Comparison of ENCODE assay signal across 8 cellular contexts in the genomic region with DNA sequence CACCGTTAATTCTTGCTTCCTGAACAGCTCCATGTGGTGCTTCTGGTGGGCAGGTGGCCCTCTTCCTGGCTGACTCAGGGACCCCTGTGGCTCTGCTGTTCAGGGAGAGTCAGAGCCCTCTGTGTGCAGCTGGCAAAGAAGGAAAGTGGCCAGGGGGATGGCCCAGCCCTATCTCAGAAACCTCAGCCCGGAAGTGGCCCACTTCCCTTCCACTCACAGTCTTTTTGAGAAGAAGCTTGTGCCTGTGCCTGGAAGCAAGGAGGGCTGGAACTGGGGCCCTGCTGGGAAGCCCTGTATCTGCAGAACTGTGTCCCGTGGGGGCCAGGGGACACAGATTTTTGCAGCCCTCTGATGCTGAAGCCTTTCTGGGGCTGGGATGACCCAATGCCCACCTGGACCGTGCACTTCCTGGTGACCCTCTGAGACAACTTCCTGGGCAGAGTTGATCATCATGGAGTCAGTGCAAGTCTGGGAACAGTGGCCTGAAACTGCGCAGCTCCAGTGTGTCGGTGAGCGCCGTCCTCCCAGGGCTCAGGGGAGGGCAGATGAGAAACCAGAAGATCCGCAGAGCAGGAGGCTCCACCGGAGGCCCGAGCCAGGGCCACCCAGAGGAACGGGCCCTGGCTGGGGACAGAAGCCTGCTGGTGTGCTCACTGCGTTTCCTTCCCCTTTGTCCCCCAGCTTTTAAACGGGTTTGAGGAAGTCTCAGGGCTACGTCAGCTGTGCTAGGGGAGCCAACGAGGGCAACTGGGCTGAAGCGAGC.
A peak's percentile ranks its signal among the peaks of the same experiment; 100 is the strongest.
DNase-seq lines count a peak whose midpoint lies in the region; ATAC-seq lines count a peak whose summit lies in the region.

No MANE protein-coding gene starts in this region.

- peak overlapping the region; percentile 73 to 93 (median 86) for H3K4me3 Mint-ChIP-seq in IgD-negative memory B cell

- H3K27me3 Mint-ChIP-seq in IgD-negative memory B cell: no peaks in the 10 kb centered on the region

- DNase-seq in C1 segment of cervical spinal cord (lab: John Stamatoyannopoulos, UW): peak in 8 of 14 donors; percentile 4 to 51 (median 28)
- peak; percentile 11 to 61 for DNase-seq in activated naive CD4-positive, alpha-beta T cell treated with anti-CD3 and anti-CD28 coated beads, Interleukin-2, amount 50 U/mL, for 72 hours (ENCODE audit: low spot score in 2 of 2)
- peak; percentile 32 for DNase-seq in mucosa of gallbladder (ENCODE audit: low spot score)
- no peak for DNase-seq in activated CD4-positive, CD25-positive, alpha-beta regulatory T cell treated with anti-CD3 and anti-CD28 coated beads, Interleukin-2, amount 50 U/mL, for 72 hours
- no peak for DNase-seq in NCI-H774 (lab: John Stamatoyannopoulos, UW)

- H3K4me1 Mint-ChIP-seq in IgD-negative memory B cell: peaks cover 7 to 12% (median 9%) of the 10 kb centered on the region in 3 donors

- H3K27ac Mint-ChIP-seq in IgD-negative memory B cell: peak overlapping the region; percentile 28 to 96 (median 86)
- H3K27ac Mint-ChIP-seq in activated naive CD4-positive, alpha-beta T cell treated with anti-CD3 and anti-CD28 coated beads, Interleukin-2, amount 50 U/mL, for 72 hours: peak overlapping the region; percentile 80 to 93

- H3K9me3 Mint-ChIP-seq in IgD-negative memory B cell: peaks cover 0 to 2% (median 0%) of the 10 kb centered on the region in 3 donors
- no peaks in the 10 kb centered on the region for H3K9me3 Mint-ChIP-seq in activated naive CD4-positive, alpha-beta T cell treated with anti-CD3 and anti-CD28 coated beads, Interleukin-2, amount 50 U/mL, for 72 hours

- peaks cover 2% of the 10 kb centered on the region for H3K36me3 Mint-ChIP-seq in IgD-negative memory B cell
- no peaks in the 10 kb centered on the region for H3K36me3 Mint-ChIP-seq in activated naive CD4-positive, alpha-beta T cell treated with anti-CD3 and anti-CD28 coated beads, Interleukin-2, amount 50 U/mL, for 72 hours

- ATAC-seq in activated naive CD4-positive, alpha-beta T cell treated with anti-CD3 and anti-CD28 coated beads, Interleukin-2, amount 50 U/mL, for 72 hours: peak; percentile 49 to 86
- ATAC-seq in HG02759 (IDR thresholded peaks at IDR 0.05; ENCODE audit: unreplicated experiment) (no peak), HG02981 (IDR thresholded peaks at IDR 0.05; ENCODE audit: unreplicated experiment) (no peak)

Comparison
In these comparisons a context has a peak if more than half of its experiments do, and no peak if none do; other contexts are left out.
1. DNase-seq: peak in C1 segment of cervical spinal cord (8 of 14), activated naive CD4-positive, alpha-beta T cell treated with anti-CD3 and anti-CD28 coated beads, Interleukin-2, amount 50 U/mL, for 72 hours (2 of 2) and mucosa of gallbladder (single experiment); none in activated CD4-positive, CD25-positive, alpha-beta regulatory T cell treated with anti-CD3 and anti-CD28 coated beads, Interleukin-2, amount 50 U/mL, for 72 hours (single experiment) and NCI-H774 (single experiment).
2. ATAC-seq: peak in activated naive CD4-positive, alpha-beta T cell treated with anti-CD3 and anti-CD28 coated beads, Interleukin-2, amount 50 U/mL, for 72 hours (2 of 2); none in HG02759 (single experiment) and HG02981 (single experiment).